In genomic region chr3:178047496-178047895, GRCh38 we compare ENCODE assay signal across 7 cellular contexts.
"Had no signal": no experiment of that assay in that cellular context is flagged by ENCODE, and none has a peak within 500 bp of the region (broad histone marks: within the 10 kb centered on the region; RNA-seq: fewer than 3 reads in every experiment).

No MANE protein-coding gene starts in this region.

- DNase-seq: GM23248, GOT3, H7, HFFc6 had no signal

- FAIRE-seq: HepG2 had no signal

- H3K9me3 Mint-ChIP-seq: HFFc6 had no signal

- H3K27ac Mint-ChIP-seq: HFFc6, IgD-negative memory B cell had no signal

- H3K36me3 Mint-ChIP-seq: IgD-negative memory B cell had no signal

- H3K4me3 ChIP-seq: GM23248, HAP-1 had no signal

- H3K36me3 ChIP-seq: HAP-1 had no signal

- H3K4me3 Mint-ChIP-seq: HFFc6, IgD-negative memory B cell had no signal
